1 cellular context compared by ENCODE assay signal in genomic region chr16:88642881-88643545, GRCh38.
TF ChIP-seq lines count a peak whose summit lies in the region.

No MANE protein-coding gene starts in this region.

TF ChIP-seq in GM12878, 131 proteins besides CTCF, POLR2A, EP300 and RAD21:
- no peak for TF ChIP-seq RCOR1 (conservative IDR thresholded peaks at IDR 0.05; ENCODE audit: low read depth, low read length)
